In the genomic region with DNA sequence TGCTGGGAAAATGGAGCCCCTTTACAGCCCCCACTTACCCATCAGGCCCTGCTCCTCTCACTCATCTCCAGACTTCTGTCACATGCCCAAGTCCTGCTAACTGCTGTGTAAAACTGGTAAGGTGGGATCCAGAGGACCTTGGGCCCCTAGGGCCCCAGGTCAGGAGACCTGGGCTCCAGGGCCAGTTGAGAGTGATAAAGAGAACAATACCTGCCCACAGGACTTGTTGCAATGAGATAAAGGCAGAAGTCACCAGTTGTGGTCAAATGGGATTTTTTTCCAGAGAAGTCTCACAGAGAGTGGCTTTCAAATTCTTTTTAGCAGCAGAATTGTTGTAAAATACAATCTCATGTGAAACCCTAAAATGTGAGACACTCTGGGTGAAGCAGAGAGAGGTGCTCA, we compare ENCODE assay signal across 9 cellular contexts.
A peak's percentile ranks its signal among the peaks of the same experiment; 100 is the strongest.
DNase-seq lines count a peak whose midpoint lies in the region; ATAC-seq and TF ChIP-seq lines count a peak whose summit lies in the region.
"Had no signal": no experiment of that assay in that cellular context is flagged by ENCODE, and none has a peak within 500 bp of the region (broad histone marks: within the 10 kb centered on the region; RNA-seq: fewer than 3 reads in every experiment).

No MANE protein-coding gene starts in this region.

- DNase-seq in CD1c-positive myeloid dendritic cell (ENCODE audit: extremely low spot score) (peak; percentile 60), NT2/D1 (ENCODE audit: low read depth, low spot score) (no peak), coronary artery (ENCODE audit: low spot score) (no peak), NCI-H526 treated with DMSO at 0.1 percent for 48 hours (lab: John Stamatoyannopoulos, UW) (no peak), DMS153 treated with DMSO at 0.1 percent for 48 hours (lab: John Stamatoyannopoulos, UW; ENCODE audit: unreplicated experiment) (no peak), NCI-H1694 (lab: John Stamatoyannopoulos, UW) (no peak)
- DNase-seq: NCI-H2081 had no signal

- no peaks in the 10 kb centered on the region for H3K36me3 ChIP-seq in NT2/D1 (ENCODE audit: insufficient read depth, insufficient read length, low read length)
- no peaks in the 10 kb centered on the region for H3K36me3 ChIP-seq in neutrophil

- peak overlapping the region; percentile 76 for H3K9ac ChIP-seq in NT2/D1 (ENCODE audit: insufficient read length, low read depth)

- H3K4me3 ChIP-seq in NT2/D1 (ENCODE audit: insufficient read length, low read depth), result no peak overlapping the region
- H3K4me3 ChIP-seq in coronary artery, result no peak overlapping the region
- H3K4me3 ChIP-seq in neutrophil (ENCODE audit: low read depth in 1 of 2, low read length in 1 of 2), result peak overlapping the region in 1 of 2 experiments; percentile 90

- no peak for TF ChIP-seq CTCF in coronary artery (IDR thresholded peaks at IDR 0.05)
- no peak for TF ChIP-seq CTCF in neutrophil (IDR thresholded peaks at IDR 0.05)

- H3K9me3 ChIP-seq in NT2/D1 (ENCODE audit: insufficient read depth, low read length) (no peaks in the 10 kb centered on the region), neutrophil (no peaks in the 10 kb centered on the region)

- ATAC-seq in HG03196 (IDR thresholded peaks at IDR 0.05; ENCODE audit: unreplicated experiment), result no peak

- no peaks in the 10 kb centered on the region for H3K27me3 ChIP-seq in NT2/D1 (ENCODE audit: insufficient read depth, insufficient read length)
- H3K27me3 ChIP-seq in neutrophil, result no peaks in the 10 kb centered on the region

- H3K27ac ChIP-seq in coronary artery (peak overlapping the region; percentile 91 to 92), neutrophil (peak overlapping the region; percentile 93)

- peaks cover 35% of the 10 kb centered on the region for H3K4me1 ChIP-seq in NT2/D1 (ENCODE audit: insufficient read depth, insufficient read length)
- H3K4me1 ChIP-seq in neutrophil (ENCODE audit: control insufficient read depth in 1 of 2, insufficient read depth in 1 of 2, low read depth in 1 of 2, low read length in 1 of 2), result peaks cover 47 to 59% of the 10 kb centered on the region in 2 experiments
